Comparison of ENCODE assay signal across 8 cellular contexts in the genomic region with DNA sequence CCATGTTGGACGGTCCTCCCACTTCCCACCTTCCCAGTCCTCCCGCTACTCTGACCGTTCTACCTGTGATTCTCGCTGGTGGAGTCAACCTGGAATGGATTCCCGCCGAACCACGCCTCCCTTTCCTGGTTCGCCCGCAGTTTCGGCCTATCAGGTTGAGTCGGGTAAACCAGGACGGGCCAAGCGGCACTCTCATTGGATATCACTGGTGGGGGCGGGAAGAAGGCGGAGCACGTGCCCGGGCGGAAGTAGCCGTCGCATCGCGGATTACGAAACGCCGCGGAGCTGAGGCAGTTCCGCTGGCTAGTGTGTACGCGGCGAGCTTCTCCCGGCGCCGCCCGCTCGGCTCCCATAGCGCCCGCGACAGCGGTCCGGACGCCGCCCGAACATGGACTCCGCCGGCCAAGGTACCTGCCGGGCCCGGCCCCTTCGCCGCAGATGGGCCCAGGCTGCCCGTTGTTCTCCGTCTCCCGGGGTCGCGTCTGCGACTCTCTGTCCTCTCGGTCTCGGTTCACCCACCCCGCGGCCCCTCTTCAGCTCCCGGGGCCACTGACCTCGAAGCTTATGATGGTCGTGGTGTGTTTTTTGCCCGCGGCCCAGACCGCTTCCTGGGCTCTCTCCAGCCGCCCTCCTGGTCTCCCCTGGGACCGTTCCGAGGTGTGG. TPM values are rescaled to one million over a fixed set of nuclear protein-coding genes. Genes with fewer than 3 reads are reported as not detected.
DNase-seq lines count a peak whose midpoint lies in the region; ATAC-seq and TF ChIP-seq lines count a peak whose summit lies in the region.

TPD52L2 (plus strand) TSS at position 293 of the 663 bp plus-strand sequence; CDS start at position 389, 96 bp downstream.

- peak within 1 kb of the TSS; percentile 92 for H3K27ac ChIP-seq in A673 (ENCODE audit: low read depth, low read length, poor library complexity, severe bottlenecking)
- H3K27ac ChIP-seq in VCaP: peak within 1 kb of the TSS; percentile 99
- peak within 1 kb of the TSS; percentile 95 to 97 for H3K27ac ChIP-seq in breast epithelium
- peak within 1 kb of the TSS; percentile 95 for H3K27ac ChIP-seq in skeletal muscle tissue (ENCODE audit: low read depth, low read length)

- H3K27me3 ChIP-seq in A673 (replicated peaks; ENCODE audit: insufficient read depth, low read depth, low read length, poor library complexity): no peaks in the 10 kb centered on the region
- no peaks in the 10 kb centered on the region for H3K27me3 ChIP-seq in breast epithelium
- no peaks in the 10 kb centered on the region for H3K27me3 ChIP-seq in skeletal muscle tissue (ENCODE audit: control insufficient read depth in 3 of 3, insufficient read depth in 3 of 3, low read length in 3 of 3)

- H3K36me3 ChIP-seq in A673 (ENCODE audit: insufficient read depth, low read length, poor library complexity, severe bottlenecking): peaks cover 13% of the 10 kb centered on the region
- H3K36me3 ChIP-seq in breast epithelium: no peaks in the 10 kb centered on the region
- H3K36me3 ChIP-seq in skeletal muscle tissue (ENCODE audit: control insufficient read depth in 3 of 3, insufficient read depth in 3 of 3, low read length in 3 of 3): peaks cover 14 to 27% (median 20%) of the 10 kb centered on the region in 3 donors

- peak; percentile 99 for DNase-seq in A673 (ENCODE audit: low spot score)
- peak; percentile 99 for DNase-seq in NCI-H2196 treated with DMSO at 0.1 percent for 48 hours (lab: John Stamatoyannopoulos, UW; ENCODE audit: unreplicated experiment)
- DNase-seq in breast epithelium (ENCODE audit: low spot score in 2 of 2): peak; percentile 99 to 100

- TF ChIP-seq CTCF in A673 (conservative IDR thresholded peaks at IDR 0.05; ENCODE audit: low read depth, low read length): no peak
- no peak for TF ChIP-seq CTCF in VCaP (conservative IDR thresholded peaks at IDR 0.05)
- TF ChIP-seq CTCF in breast epithelium (IDR thresholded peaks at IDR 0.05): no peak

- POLR2A ChIA-PET in A673 (lab: Charles Lee; ENCODE audit: low non-redundant PET): interaction anchor here (0.5 to 0.6 kb wide), 2 partner anchors 200 to 363 kb away, joined by 3 to 5 read pairs; no protein-coding TSS in a partner anchor

- ATAC-seq in GM18868 (IDR thresholded peaks at IDR 0.05; ENCODE audit: unreplicated experiment): peak; percentile 78
- peak; percentile 64 for ATAC-seq in HG03108 (IDR thresholded peaks at IDR 0.05; ENCODE audit: unreplicated experiment)

- CTCF ChIA-PET in A673 (lab: Charles Lee): interaction anchor here (0.5 kb wide), 1 partner anchor 80 kb away, joined by 5 read pairs; no protein-coding TSS in a partner anchor

- H3K4me3 ChIP-seq in A673 (ENCODE audit: low read depth, low read length, poor library complexity, severe bottlenecking): peak within 1 kb of the TSS; percentile 88
- H3K4me3 ChIP-seq in breast epithelium: peak within 1 kb of the TSS; percentile 88 to 98 (median 95)
- H3K4me3 ChIP-seq in iPS-18c (ENCODE audit: insufficient read depth, low read depth, low read length): peak within 1 kb of the TSS; percentile 96
- H3K4me3 ChIP-seq in skeletal muscle tissue (ENCODE audit: low read length in 3 of 3): peak within 1 kb of the TSS; percentile 80 to 90 (median 83)

- intact Hi-C loops in A673 (cut with micrococcal nuclease; ENCODE audit: unreplicated experiment): no loop called here
- intact Hi-C loops in breast epithelium (cut with DNase I; ENCODE audit: low total_unique reads): no loop called here

- no TSS peak for BruUV-seq in A673 (replicated peaks; lab: Mats Ljungman, UMichigan)

- H3K4me1 ChIP-seq in A673 (ENCODE audit: insufficient read depth, low read length, poor library complexity, severe bottlenecking): no peaks in the 10 kb centered on the region
- H3K4me1 ChIP-seq in breast epithelium: peaks cover 5 to 12% of the 10 kb centered on the region in 2 donors
- H3K4me1 ChIP-seq in skeletal muscle tissue (ENCODE audit: control insufficient read depth in 3 of 3, insufficient read depth in 3 of 3, low read length in 3 of 3): peaks cover 14 to 29% (median 26%) of the 10 kb centered on the region in 3 donors

- peak; percentile 80 for TF ChIP-seq POLR2A in breast epithelium (IDR thresholded peaks at IDR 0.05)

- H3K9me3 ChIP-seq in A673 (ENCODE audit: low read depth, low read length, poor library complexity, severe bottlenecking) (no peaks in the 10 kb centered on the region), breast epithelium (no peaks in the 10 kb centered on the region), iPS-18c (ENCODE audit: control insufficient read depth, insufficient read depth, low read length) (no peaks in the 10 kb centered on the region), skeletal muscle tissue (ENCODE audit: control insufficient read depth in 3 of 3, low read length in 3 of 3) (no peaks in the 10 kb centered on the region)

- peak within 1 kb of the TSS; percentile 95 to 98 (median 96) for H3K9ac ChIP-seq in skeletal muscle tissue (ENCODE audit: low read depth in 1 of 3, low read length in 3 of 3)

RNA-seq across cellular contexts. Expression of gene TPD52L2, which starts in this region (rescaled TPM):
- total RNA-seq in A673 (2021) (80.1 and 89.9 TPM in 2 replicates), breast epithelium (100 to 1,000 TPM in 1 of 3 donors, 10 to 100 TPM in 2; 75.1 to 146 (median 84.2) TPM), skeletal muscle tissue (29.2 TPM)

Comparison
In these comparisons a context has a peak if more than half of its experiments do, and no peak if none do; other contexts are left out.
1. Peak in every context shown above with its lines: DNase-seq, ATAC-seq, H3K4me3 ChIP-seq and H3K27ac ChIP-seq.